ENCODE assay signal across 8 cellular contexts in genomic region chr17:18184143-18185007, GRCh38. TPM values are rescaled to one million over a fixed set of nuclear protein-coding genes. Genes with fewer than 3 reads are reported as not detected.
DNase-seq lines count a peak whose midpoint lies in the region; ATAC-seq and TF ChIP-seq lines count a peak whose summit lies in the region.

No MANE protein-coding gene starts in this region.

- H3K9me3 ChIP-seq in esophagus squamous epithelium, result no peaks in the 10 kb centered on the region

- peak overlapping the region; percentile 98 to 99 for H3K27ac Mint-ChIP-seq in natural killer cell

- WGBS in esophagus squamous epithelium, 2 donors, result 0 to 3% methylated on average over 3 to 14 of the region's 91 CpGs

- peak in 2 of 4 donors; percentile 18 to 43 for TF ChIP-seq POLR2A in esophagus squamous epithelium (IDR thresholded peaks at IDR 0.05)

- peak; percentile 42 for DNase-seq in AG10803 (ENCODE audit: low read depth)
- peak; percentile 11 for DNase-seq in NCI-H2171 (lab: John Stamatoyannopoulos, UW)
- peak; percentile 75 to 80 for DNase-seq in activated T-cell treated with anti-CD3 and anti-CD28 coated beads, Interleukin-2, amount 50 U/mL, for 48 hours
- DNase-seq in esophagus squamous epithelium (lab: John Stamatoyannopoulos, UW), result no peak
- DNase-seq in natural killer cell, result peak; percentile 68
- peak; percentile 71 for DNase-seq in stimulated activated naive CD4-positive, alpha-beta T cell treated with Interleukin-2 at 50 U/mL for 16 hours (lab: John Stamatoyannopoulos, UW)
- no peak for DNase-seq in NCI-H774 (lab: John Stamatoyannopoulos, UW)

- H3K4me1 ChIP-seq in esophagus squamous epithelium, result peaks cover 55 to 70% (median 60%) of the 10 kb centered on the region in 3 donors

- TF ChIP-seq CTCF in AG10803 (conservative IDR thresholded peaks at IDR 0.05; ENCODE audit: low read length) (no peak), esophagus squamous epithelium (IDR thresholded peaks at IDR 0.05) (peak in 1 of 6 experiments; percentile 12), natural killer cell (IDR thresholded peaks at IDR 0.05) (no peak)

- H3K4me3 Mint-ChIP-seq in natural killer cell, result peak overlapping the region; percentile 96

- intact Hi-C loops in esophagus squamous epithelium (cut with DNase I) (no loop called here), natural killer cell (cut with micrococcal nuclease) (loop anchor here (2.0 to 5.0 kb wide), 2 partner anchors 38 to 73 kb away; partner anchors contain the start of gene FLII)

- peak overlapping the region; percentile 93 to 99 (median 96) for H3K27ac ChIP-seq in esophagus squamous epithelium

- peaks cover 0 to 9% (median 5%) of the 10 kb centered on the region in 3 donors for H3K36me3 ChIP-seq in esophagus squamous epithelium

- peaks cover 41 to 59% of the 10 kb centered on the region in 2 donors for H3K4me1 Mint-ChIP-seq in natural killer cell

- ATAC-seq in GM21528 (IDR thresholded peaks at IDR 0.05; ENCODE audit: low FRiP score, unreplicated experiment) (peak; percentile 3), natural killer cell (peak in 2 of 3 donors; percentile 9 to 13)

- H3K27me3 Mint-ChIP-seq in natural killer cell (ENCODE audit: low read depth in 2 of 2), result no peaks in the 10 kb centered on the region

- H3K4me3 ChIP-seq in AG10803 (ENCODE audit: low read length) (peak overlapping the region; percentile 90), esophagus squamous epithelium (peak overlapping the region; percentile 71 to 97 (median 73))

- H3K27me3 ChIP-seq in esophagus squamous epithelium, result no peaks in the 10 kb centered on the region

- H3K36me3 Mint-ChIP-seq in natural killer cell, result no peaks in the 10 kb centered on the region

- no peaks in the 10 kb centered on the region for H3K9me3 Mint-ChIP-seq in natural killer cell

RNA-seq across cellular contexts. Expression of gene ALKBH5, which starts 0.7 kb away (rescaled TPM):
- total RNA-seq in esophagus squamous epithelium (10 to 100 TPM; 55.8 to 58.9 (median 56.9) TPM), natural killer cell (100 to 1,000 TPM in 1 of 3 donors, 10 to 100 TPM in 2; 95.6 to 114 (median 96.7) TPM)

RNA-seq across cellular contexts. Expression of gene LLGL1, which starts 41.1 kb away (rescaled TPM):
- total RNA-seq in esophagus squamous epithelium (10 to 100 TPM; 25.7 to 30.3 (median 28.0) TPM), natural killer cell (10 to 100 TPM; 19.7 to 26.2 (median 25.8) TPM)

Comparison
In these comparisons a context has a peak if more than half of its experiments do, and no peak if none do; other contexts are left out.
1. DNase-seq: peak in AG10803 (single experiment), NCI-H2171 (single experiment), activated T-cell treated with anti-CD3 and anti-CD28 coated beads, Interleukin-2, amount 50 U/mL, for 48 hours (2 of 2), natural killer cell (single experiment) and stimulated activated naive CD4-positive, alpha-beta T cell treated with Interleukin-2 at 50 U/mL for 16 hours (single experiment); none in esophagus squamous epithelium (single experiment) and NCI-H774 (single experiment).